In the genomic region with DNA sequence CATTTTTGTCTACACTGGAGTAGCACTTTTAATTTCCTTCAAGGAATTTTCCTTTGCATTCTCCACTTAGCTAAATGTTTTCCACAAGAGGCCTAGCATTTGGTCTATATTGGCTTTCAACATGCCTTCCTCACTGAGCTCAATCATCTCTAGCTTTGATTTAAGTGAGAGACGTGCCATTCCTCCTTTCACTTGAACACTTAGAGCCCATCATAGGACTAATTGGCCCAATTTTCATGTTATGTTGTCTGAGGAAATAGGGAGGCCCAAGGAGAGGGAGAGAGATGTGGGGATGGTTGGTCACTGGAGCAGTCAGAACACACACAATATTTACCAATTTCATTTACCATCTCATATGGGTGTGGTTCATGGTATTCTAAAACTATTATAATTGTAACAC, we compare ENCODE assay signal across 23 cellular contexts.
"Had no signal": no experiment of that assay in that cellular context is flagged by ENCODE, and none has a peak within 500 bp of the region (broad histone marks: within the 10 kb centered on the region; RNA-seq: fewer than 3 reads in every experiment).

No MANE protein-coding gene starts in this region.

- H3K27ac ChIP-seq: colonic mucosa, coronary artery, dorsolateral prefrontal cortex, epithelial cell of prostate, esophagus muscularis mucosa, esophagus squamous epithelium, foreskin keratinocyte, gastrocnemius medialis, gastroesophageal sphincter, heart left ventricle, heart right ventricle had no signal

- H3K4me3 ChIP-seq: colonic mucosa, coronary artery, dorsolateral prefrontal cortex, esophagus muscularis mucosa, esophagus squamous epithelium, gastrocnemius medialis, gastroesophageal sphincter, heart left ventricle, heart right ventricle had no signal

- H3K36me3 ChIP-seq: colonic mucosa, esophagus muscularis mucosa, esophagus squamous epithelium, gastrocnemius medialis, gastroesophageal sphincter, heart left ventricle, heart right ventricle had no signal

- H3K9me3 ChIP-seq: colonic mucosa, esophagus squamous epithelium, gastrocnemius medialis had no signal

- DNase-seq: colonic mucosa; cortex of kidney; dermis blood vessel endothelial cell; dorsolateral prefrontal cortex; effector CD4-positive, alpha-beta T cell; effector CD8-positive, alpha-beta T cell; effector memory CD4-positive, alpha-beta T cell; effector memory CD8-positive, alpha-beta T cell; endodermal cell; erythroblast; esophagus squamous epithelium; foreskin fibroblast; foreskin keratinocyte; foreskin melanocyte; gastrocnemius medialis; glutamatergic neuron; head of caudate nucleus; heart left ventricle; heart right ventricle had no signal

- H3K27me3 ChIP-seq: colonic mucosa, dorsolateral prefrontal cortex, esophagus muscularis mucosa, esophagus squamous epithelium, foreskin keratinocyte, gastrocnemius medialis, gastroesophageal sphincter, heart left ventricle, heart right ventricle had no signal
